In genomic region chr4:55256787-55257186, GRCh38 we compare ENCODE assay signal across 26 cellular contexts.
DNase-seq lines count a peak whose midpoint lies in the region; ATAC-seq, FAIRE-seq and TF ChIP-seq lines count a peak whose summit lies in the region.
"Had no signal": no experiment of that assay in that cellular context is flagged by ENCODE, and none has a peak within 500 bp of the region (broad histone marks: within the 10 kb centered on the region; RNA-seq: fewer than 3 reads in every experiment).

No MANE protein-coding gene starts in this region.

- TF ChIP-seq RAD21 in H1 (IDR thresholded peaks at IDR 0.05 in 1 of 2, conservative IDR thresholded peaks at IDR 0.05 in 1 of 2; ENCODE audit: low read depth in 2 of 2, low read length in 2 of 2): no peak

- H3K23me2 ChIP-seq in H1 (ENCODE audit: low read depth, low read length): no peaks in the 10 kb centered on the region

- 63% methylated on average over 6 of the region's 6 CpGs; no CpG with 5 or more reads in 1 of the 2 experiments for WGBS in H1 (ENCODE audit: extremely low coverage in 1 of 2, insufficient coverage in 1 of 2, insufficient read length in 1 of 2, insufficient replicate concordance in 2 of 2, low coverage in 1 of 2, low lambda C conversion rate in 2 of 2, missing lambda C conversion rate in 1 of 2), 2 experiments

- peak; percentile 5 to 86 for DNase-seq in cardiac muscle cell (ENCODE audit: low read depth in 1 of 2, low spot score in 1 of 2)
- no peak for DNase-seq in left ventricle myocardium inferior
- DNase-seq in H1 (ENCODE audit: low read depth in 1 of 2, low spot score in 2 of 2): no peak
- peak; percentile 40 for DNase-seq in left kidney (ENCODE audit: low read depth, low spot score)
- DNase-seq in left lobe of liver (ENCODE audit: low spot score): no peak
- DNase-seq in activated naive CD4-positive, alpha-beta T cell treated with Interleukin-2 at 50 U/mL for 16 hours: no peak
- no peak for DNase-seq in GM12891 (ENCODE audit: insufficient read length, low spot score)
- DNase-seq: activated CD4-positive, alpha-beta T cell treated with anti-CD3 and anti-CD28 coated beads for 36 hours; activated CD8-positive, alpha-beta memory T cell treated with anti-CD3 and anti-CD28 coated beads for 24 hours; activated gamma-delta T cell; CD8-positive, alpha-beta memory T cell; dorsolateral prefrontal cortex; GM23248; mammary epithelial cell; MM.1S; NCI-H2029 treated with DMSO at 0.1 percent for 48 hours; NCI-H526 treated with DMSO at 0.1 percent for 48 hours; stimulated activated naive CD4-positive, alpha-beta T cell treated with Interleukin-2 at 50 U/mL for 16 hours; T-helper 1 cell had no signal

- no peak overlapping the region for H3K18ac ChIP-seq in H1 (ENCODE audit: extremely low read depth, low read length)

- H3K4ac ChIP-seq in H1 (replicated peaks; ENCODE audit: insufficient read length, low read depth, low read length): no peak overlapping the region

- no peak for TF ChIP-seq POLR2A in H1 (IDR thresholded peaks at IDR 0.05; ENCODE audit: control extremely low read depth in 1 of 2, low read depth in 2 of 2, low read length in 2 of 2)
- TF ChIP-seq POLR2A in GM12891 (IDR thresholded peaks at IDR 0.05; ENCODE audit: low read depth, low read length): no peak

- no peak overlapping the region for H4K8ac ChIP-seq in H1 (ENCODE audit: extremely low read depth, insufficient read depth, low read length)

- H4K91ac ChIP-seq in H1 (replicated peaks; ENCODE audit: insufficient read length, low read length): no peak overlapping the region

- H2BK12ac ChIP-seq in H1 (ENCODE audit: low read depth, low read length): no peak overlapping the region

- TF ChIP-seq CTCF in cardiac muscle cell (IDR thresholded peaks at IDR 0.05; ENCODE audit: low read depth, low read length) (no peak), left ventricle myocardium inferior (IDR thresholded peaks at IDR 0.05; ENCODE audit: borderline replicate concordance) (no peak), H1 (IDR thresholded peaks at IDR 0.05; ENCODE audit: control extremely low read depth in 1 of 3, insufficient read depth in 1 of 3, low read depth in 1 of 3, low read length in 3 of 3) (no peak)

- no peaks in the 10 kb centered on the region for H3K79me1 ChIP-seq in H1 (ENCODE audit: low read depth, low read length)

- TF ChIP-seq EP300 in H1 (IDR thresholded peaks at IDR 0.05; ENCODE audit: borderline replicate concordance in 1 of 2, low read depth in 2 of 2, low read length in 2 of 2): no peak

- ATAC-seq in left lobe of liver: no peak
- ATAC-seq in HG03139 (IDR thresholded peaks at IDR 0.05; ENCODE audit: unreplicated experiment): no peak
- ATAC-seq: A549; activated CD4-positive, alpha-beta T cell treated with anti-CD3 and anti-CD28 coated beads for 36 hours had no signal

- H3K79me2 ChIP-seq in H1 (ENCODE audit: control insufficient read depth in 1 of 2, insufficient read depth in 2 of 2, low read length in 2 of 2): no peaks in the 10 kb centered on the region

- no peak overlapping the region for H3K4me3 ChIP-seq in cardiac muscle cell
- no peak overlapping the region for H3K4me3 ChIP-seq in left ventricle myocardium inferior
- H3K4me3 ChIP-seq in H1 (ENCODE audit: extremely low read depth in 1 of 4, insufficient read depth in 2 of 4, low read depth in 3 of 4, low read length in 4 of 4): no peak overlapping the region
- H3K4me3 ChIP-seq: A549, dorsolateral prefrontal cortex, GM23248, SJSA1, vagina had no signal

- no peak overlapping the region for H2BK120ac ChIP-seq in H1 (replicated peaks; ENCODE audit: low read depth, low read length)

- H4K5ac ChIP-seq in H1 (ENCODE audit: insufficient read length, low read depth, low read length): no peak overlapping the region

- H3K9me3 ChIP-seq in cardiac muscle cell (ENCODE audit: low read depth): no peaks in the 10 kb centered on the region
- no peaks in the 10 kb centered on the region for H3K9me3 ChIP-seq in left ventricle myocardium inferior (replicated peaks)
- H3K9me3 ChIP-seq in H1 (ENCODE audit: insufficient read depth in 2 of 2, low read depth in 1 of 2, low read length in 1 of 2): no peaks in the 10 kb centered on the region
- H3K9me3 ChIP-seq: A549, neutrophil, SJSA1, vagina had no signal

- H2BK15ac ChIP-seq in H1 (ENCODE audit: low read length): no peak overlapping the region

- H3K36me3 ChIP-seq in cardiac muscle cell (no peaks in the 10 kb centered on the region), left ventricle myocardium inferior (no peaks in the 10 kb centered on the region), H1 (ENCODE audit: control insufficient read depth in 2 of 4, insufficient read depth in 4 of 4, low read length in 3 of 4) (no peaks in the 10 kb centered on the region)
- H3K36me3 ChIP-seq: neutrophil, SJSA1, vagina had no signal

- POLR2A ChIA-PET in H1 (lab: Charles Lee; ENCODE audit: partially characterized antibody): no interaction called here

- no peak overlapping the region for H2BK5ac ChIP-seq in H1 (ENCODE audit: low read depth, low read length)

- H3K9ac ChIP-seq in H1 (replicated peaks in 1 of 4; ENCODE audit: extremely low read depth in 1 of 4, low read depth in 3 of 4, low read length in 3 of 4): no peak overlapping the region
- H3K9ac ChIP-seq: GM23248, KMS-11 had no signal

- H3K27me3 ChIP-seq in cardiac muscle cell: no peaks in the 10 kb centered on the region
- H3K27me3 ChIP-seq in left ventricle myocardium inferior (ENCODE audit: low read depth): no peaks in the 10 kb centered on the region
- no peaks in the 10 kb centered on the region; a peak in 1 of 7 replicates for H3K27me3 ChIP-seq in H1 (replicated peaks in 1 of 4; ENCODE audit: control insufficient read depth in 3 of 4, extremely low read depth in 1 of 4, insufficient read depth in 3 of 4, low read length in 3 of 4)
- H3K27me3 ChIP-seq: SJSA1, vagina had no signal

- H3K4me1 ChIP-seq in cardiac muscle cell (ENCODE audit: low read depth) (peaks cover 63% of the 10 kb centered on the region), left ventricle myocardium inferior (peaks cover 30% of the 10 kb centered on the region), H1 (replicated peaks in 1 of 4; ENCODE audit: control insufficient read depth in 3 of 4, insufficient read depth in 4 of 4, low read length in 3 of 4) (peaks cover 2 to 3% (median 3%) of the 10 kb centered on the region in 4 experiments; a peak in 4 of 7 replicates)
- H3K4me1 ChIP-seq: A549, SJSA1 had no signal

- intact Hi-C loops in left ventricle myocardium inferior (cut with micrococcal nuclease): no loop called here

- H4K20me1 ChIP-seq in H1 (replicated peaks in 1 of 2; ENCODE audit: control insufficient read depth in 1 of 2, insufficient read depth in 2 of 2, low read length in 2 of 2): no peaks in the 10 kb centered on the region

- CTCF ChIA-PET in H1 (lab: Charles Lee; ENCODE audit: partially characterized antibody): interaction anchor here (0.7 to 1.8 kb wide), 3 partner anchors 8 to 81 kb away, joined by 3 to 4 read pairs (median 3); no protein-coding TSS in a partner anchor

- no peak overlapping the region for H3K23ac ChIP-seq in H1 (ENCODE audit: insufficient read length)

- H3K27ac ChIP-seq in cardiac muscle cell (peak overlapping the region; percentile 92), left ventricle myocardium inferior (replicated peaks) (no peak overlapping the region), H1 (ENCODE audit: low read depth, low read length) (no peak overlapping the region)
- H3K27ac ChIP-seq: A549, dorsolateral prefrontal cortex, GM23248, KMS-11, neutrophil, SJSA1, vagina had no signal

- no peak overlapping the region for H3K14ac ChIP-seq in H1 (ENCODE audit: insufficient read length)

- H2BK20ac ChIP-seq in H1 (ENCODE audit: low read length): no peak overlapping the region

- H3K4me2 ChIP-seq in H1 (ENCODE audit: insufficient read depth in 1 of 2, low read depth in 2 of 2, low read length in 2 of 2): no peak overlapping the region
- H3K4me2 ChIP-seq: A549, KMS-11 had no signal

- H2AK5ac ChIP-seq in H1 (ENCODE audit: low read depth, low read length): no peak overlapping the region

- H3K56ac ChIP-seq in H1 (replicated peaks; ENCODE audit: insufficient read length, low read depth, low read length): no peak overlapping the region

- H2AFZ ChIP-seq in H1 (ENCODE audit: low read length): peak overlapping the region; percentile 14; the same call in 1 of the 2 replicates
- H2AFZ ChIP-seq: GM23248 had no signal

- no peak for FAIRE-seq in H1 (lab: Jason Lieb, UNC)
- FAIRE-seq in GM12891 (lab: Jason Lieb, UNC): no peak
- FAIRE-seq: A549, keratinocyte had no signal

TF ChIP-seq in H1, 55 proteins besides CTCF, POLR2A, EP300 and RAD21 (continues in another document):
- TF ChIP-seq ZNF274 (IDR thresholded peaks at IDR 0.05; ENCODE audit: borderline replicate concordance, extremely low read depth, low read length): no peak

TF ChIP-seq in GM12891, 5 proteins besides CTCF, POLR2A, EP300 and RAD21:
- TF ChIP-seq POLR2AphosphoS5 (IDR thresholded peaks at IDR 0.05; ENCODE audit: low read depth, low read length): no peak
- no peak for TF ChIP-seq TAF1 (IDR thresholded peaks at IDR 0.05; ENCODE audit: low read depth, low read length)
- TF ChIP-seq PAX5 (IDR thresholded peaks at IDR 0.05; ENCODE audit: insufficient read depth, low read length, severe bottlenecking): no peak
- TF ChIP-seq POU2F2 (IDR thresholded peaks at IDR 0.05; ENCODE audit: low read depth, low read length): no peak
- no peak for TF ChIP-seq SPI1 (IDR thresholded peaks at IDR 0.05; ENCODE audit: low read depth, low read length)

Comparison
In these comparisons a context has a peak if more than half of its experiments do, and no peak if none do; other contexts are left out.
1. DNase-seq: peak in cardiac muscle cell (2 of 2) and left kidney (single experiment); none in left ventricle myocardium inferior (single experiment), H1 (0 of 2), left lobe of liver (single experiment), activated naive CD4-positive, alpha-beta T cell treated with Interleukin-2 at 50 U/mL for 16 hours (single experiment) and GM12891 (single experiment).